ENCODE assay signal across 13 cellular contexts in the genomic region with DNA sequence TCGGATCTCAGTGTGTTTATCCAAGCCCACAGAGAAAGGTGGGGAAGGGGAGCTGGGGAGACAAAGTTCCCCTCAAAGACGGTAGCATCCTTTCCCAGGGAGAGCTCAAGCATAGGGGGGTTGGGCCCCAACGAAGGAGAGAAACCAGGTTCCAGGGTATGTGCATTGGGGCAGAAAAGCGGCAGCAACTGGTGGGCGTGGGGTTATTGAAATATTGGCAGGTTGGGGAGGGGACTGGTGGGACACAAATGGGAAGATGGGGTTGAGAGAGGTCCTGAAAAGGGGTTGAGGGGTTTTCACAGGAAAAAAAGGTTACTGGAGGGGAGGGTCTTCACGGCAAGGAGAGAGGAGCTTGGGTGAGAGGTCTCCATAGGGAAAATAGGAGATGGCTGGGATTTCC. TPM values are rescaled to one million over a fixed set of nuclear protein-coding genes. Genes with fewer than 3 reads are reported as not detected.
DNase-seq lines count a peak whose midpoint lies in the region; ATAC-seq and TF ChIP-seq lines count a peak whose summit lies in the region.
"Had no signal": no experiment of that assay in that cellular context is flagged by ENCODE, and none has a peak within 500 bp of the region (broad histone marks: within the 10 kb centered on the region; RNA-seq: fewer than 3 reads in every experiment).

No MANE protein-coding gene starts in this region.

- peak overlapping the region; percentile 96 for H3K27ac Mint-ChIP-seq in T-helper 2 cell treated with Interferon-gamma antibody and Interleukin-4, amounts not matched to agents 5 μg/mL and 100 μg/mL, for 36 hours

- ATAC-seq in GM19397 (IDR thresholded peaks at IDR 0.05; ENCODE audit: unreplicated experiment), result no peak
- ATAC-seq: foreskin keratinocyte, sciatic nerve had no signal

- H3K4me3 ChIP-seq in epithelial cell of proximal tubule (ENCODE audit: low read depth, low read length), result peak overlapping the region; percentile 85
- peak overlapping the region; percentile 72 for H3K4me3 ChIP-seq in retinal pigment epithelial cell (ENCODE audit: low read length)

- TF ChIP-seq CTCF in epithelial cell of proximal tubule (conservative IDR thresholded peaks at IDR 0.05; ENCODE audit: low read depth, low read length), result no peak
- no peak for TF ChIP-seq CTCF in retinal pigment epithelial cell (conservative IDR thresholded peaks at IDR 0.05; ENCODE audit: low read depth, low read length)

- H3K9me3 Mint-ChIP-seq in T-helper 2 cell treated with Interferon-gamma antibody and Interleukin-4, amounts not matched to agents 5 μg/mL and 100 μg/mL, for 36 hours, result no peaks in the 10 kb centered on the region

- H3K27me3 Mint-ChIP-seq in T-helper 2 cell treated with Interferon-gamma antibody and Interleukin-4, amounts not matched to agents 5 μg/mL and 100 μg/mL, for 36 hours (ENCODE audit: low read depth), result no peaks in the 10 kb centered on the region

- peaks cover 34% of the 10 kb centered on the region for H3K36me3 Mint-ChIP-seq in T-helper 2 cell treated with Interferon-gamma antibody and Interleukin-4, amounts not matched to agents 5 μg/mL and 100 μg/mL, for 36 hours (ENCODE audit: low read depth)

- peak overlapping the region; percentile 85 for H3K4me3 Mint-ChIP-seq in T-helper 2 cell treated with Interferon-gamma antibody and Interleukin-4, amounts not matched to agents 5 μg/mL and 100 μg/mL, for 36 hours

- no peak for DNase-seq in T-helper 2 cell treated with Interferon-gamma antibody and Interleukin-4, amounts not matched to agents 5 μg/mL and 100 μg/mL, for 36 hours (ENCODE audit: low spot score)
- DNase-seq in T-helper 2 cell, result no peak
- DNase-seq in epithelial cell of proximal tubule (ENCODE audit: low read depth), result no peak
- no peak for DNase-seq in retinal pigment epithelial cell (ENCODE audit: low read depth)
- no peak for DNase-seq in NCI-H1092 treated with DMSO at 0.1 percent for 48 hours (lab: John Stamatoyannopoulos, UW)
- DNase-seq in midbrain (lab: John Stamatoyannopoulos, UW), result no peak
- DNase-seq: activated CD4-positive, alpha-beta T cell treated with anti-CD3 and anti-CD28 coated beads for 48 hours; foreskin keratinocyte; NCI-H345; thyroid gland had no signal

- peaks cover 25% of the 10 kb centered on the region for H3K4me1 Mint-ChIP-seq in T-helper 2 cell treated with Interferon-gamma antibody and Interleukin-4, amounts not matched to agents 5 μg/mL and 100 μg/mL, for 36 hours (ENCODE audit: low read depth)

TF ChIP-seq in PFSK-1, 5 proteins besides CTCF, POLR2A, EP300 and RAD21:
- no peak for TF ChIP-seq TAF1 (IDR thresholded peaks at IDR 0.05; ENCODE audit: borderline replicate concordance, insufficient read depth, low read length)
- TF ChIP-seq POLR2AphosphoS5 (IDR thresholded peaks at IDR 0.05; ENCODE audit: low read depth, low read length), result 0 out of 2 replicates have a peak, but pooled peaks have one; percentile 19

RNA-seq across cellular contexts. Expression of a gene that starts 1.0 kb away (rescaled TPM):
- 60.7 TPM for polyA plus RNA-seq in PFSK-1 (2012; ENCODE audit: insufficient read length, low read depth)
- total RNA-seq in epithelial cell of proximal tubule, result 74.0 and 98.7 TPM in 2 replicates

RNA-seq across cellular contexts. Expression of a gene that starts 17.8 kb away (rescaled TPM):
- polyA plus RNA-seq in PFSK-1 (2012; ENCODE audit: insufficient read length, low read depth), result 39.4 TPM
- total RNA-seq in epithelial cell of proximal tubule, result 40.8 and 41.0 TPM in 2 replicates

RNA-seq across cellular contexts. Expression of a gene that starts 44.8 kb away (rescaled TPM):
- 64.6 TPM for polyA plus RNA-seq in PFSK-1 (2012; ENCODE audit: insufficient read length, low read depth)
- total RNA-seq in epithelial cell of proximal tubule, result 30.7 and 53.6 TPM in 2 replicates

RNA-seq across cellular contexts. Expression of a gene that starts 49.8 kb away (rescaled TPM):
- not detected for polyA plus RNA-seq in PFSK-1 (2012; ENCODE audit: insufficient read length, low read depth)
- 0.63 TPM in 1 of 2 replicates, not detected in the other for total RNA-seq in epithelial cell of proximal tubule
- total RNA-seq: foreskin keratinocyte, sciatic nerve, thyroid gland had no signal
- polyA plus RNA-seq: foreskin keratinocyte had no signal
